Comparison of ENCODE assay signal across 8 cellular contexts in genomic region chr10:116765549-116766162, GRCh38. TPM values are rescaled to one million over a fixed set of nuclear protein-coding genes. Genes with fewer than 3 reads are reported as not detected.
A peak's percentile ranks its signal among the peaks of the same experiment; 100 is the strongest.
DNase-seq lines count a peak whose midpoint lies in the region; ATAC-seq and TF ChIP-seq lines count a peak whose summit lies in the region.

No MANE protein-coding gene starts in this region.

- H3K4me3 ChIP-seq in upper lobe of right lung = no peak overlapping the region

- H3K4me1 ChIP-seq in upper lobe of right lung = no peaks in the 10 kb centered on the region

- H3K27me3 ChIP-seq in upper lobe of right lung = no peaks in the 10 kb centered on the region

- DNase-seq in stimulated activated CD4-positive, alpha-beta T cell treated with anti-CD3 and anti-CD28 coated beads, Interleukin-12 subunit alpha, Interleukin-12 subunit beta, amount 100 ng/mL, for 4 hours = peak; percentile 20
- DNase-seq in stimulated activated CD4-positive, alpha-beta T cell treated with anti-CD3 and anti-CD28 coated beads, Interleukin-1b, Interleukin-23, amount 100 ng/mL, for 48 hours = no peak
- peak; percentile 60 for DNase-seq in activated CD4-positive, alpha-beta T cell treated with anti-CD3 and anti-CD28 coated beads for 48 hours
- DNase-seq in hypothalamus (lab: John Stamatoyannopoulos, UW) = peak in 28 of 51 donors; percentile 6 to 76 (median 40)
- DNase-seq in upper lobe of right lung = peak; percentile 39
- DNase-seq in Right ventricle myocardium superior = no peak

- peak; percentile 52 for ATAC-seq in upper lobe of right lung
- no peak for ATAC-seq in HG02852 (IDR thresholded peaks at IDR 0.05; ENCODE audit: unreplicated experiment)
- ATAC-seq in Right ventricle myocardium superior (ENCODE audit: poor library complexity) = no peak
- ATAC-seq in HG02870 (IDR thresholded peaks at IDR 0.05; ENCODE audit: unreplicated experiment) = no peak

- intact Hi-C loops in upper lobe of right lung (cut with DNase I) (no loop called here), Right ventricle myocardium superior (cut with DNase I) (no loop called here)

- no peak overlapping the region for H3K27ac ChIP-seq in upper lobe of right lung

- H3K9me3 ChIP-seq in upper lobe of right lung = no peaks in the 10 kb centered on the region

- H3K36me3 ChIP-seq in upper lobe of right lung = no peaks in the 10 kb centered on the region

- peak; percentile 34 for TF ChIP-seq CTCF in upper lobe of right lung (IDR thresholded peaks at IDR 0.05)

RNA-seq across cellular contexts. Expression of gene HSPA12A, which starts 23.3 kb away (rescaled TPM):
- total RNA-seq in upper lobe of right lung (7.4 TPM), Right ventricle myocardium superior (15.9 TPM)

Comparison
In these comparisons a context has a peak if more than half of its experiments do, and no peak if none do; other contexts are left out.
1. DNase-seq: peak in stimulated activated CD4-positive, alpha-beta T cell treated with anti-CD3 and anti-CD28 coated beads, Interleukin-12 subunit alpha, Interleukin-12 subunit beta, amount 100 ng/mL, for 4 hours (single experiment), activated CD4-positive, alpha-beta T cell treated with anti-CD3 and anti-CD28 coated beads for 48 hours (single experiment), hypothalamus (28 of 51) and upper lobe of right lung (single experiment); none in stimulated activated CD4-positive, alpha-beta T cell treated with anti-CD3 and anti-CD28 coated beads, Interleukin-1b, Interleukin-23, amount 100 ng/mL, for 48 hours (single experiment) and Right ventricle myocardium superior (single experiment).